Comparison of ENCODE assay signal across 25 cellular contexts in genomic region chr18:35680139-35680551, GRCh38.
DNase-seq lines count a peak whose midpoint lies in the region; ATAC-seq, FAIRE-seq and TF ChIP-seq lines count a peak whose summit lies in the region.
"Had no signal": no experiment of that assay in that cellular context is flagged by ENCODE, and none has a peak within 500 bp of the region (broad histone marks: within the 10 kb centered on the region; RNA-seq: fewer than 3 reads in every experiment).

No MANE protein-coding gene starts in this region.

- no peaks in the 10 kb centered on the region for H3K9me3 ChIP-seq in endothelial cell of umbilical vein (replicated peaks; ENCODE audit: control insufficient read depth, insufficient read depth, low read length)
- H3K9me3 ChIP-seq: gastrocnemius medialis, left lung, thyroid gland had no signal

- intact Hi-C loops in endothelial cell of umbilical vein (cut with micrococcal nuclease) = no loop called here

- no peak overlapping the region for H3K27ac ChIP-seq in endothelial cell of umbilical vein (ENCODE audit: insufficient read depth, low read depth, low read length)
- no peak overlapping the region for H3K27ac ChIP-seq in foreskin keratinocyte
- H3K27ac ChIP-seq: gastrocnemius medialis, left lung, thyroid gland had no signal

- FAIRE-seq in endothelial cell of umbilical vein (lab: Jason Lieb, UNC) = no peak
- FAIRE-seq: H54, K562 had no signal

- H2AFZ ChIP-seq in endothelial cell of umbilical vein (ENCODE audit: low read depth, low read length) = no peak overlapping the region

- no peak for ATAC-seq in HG03354 (IDR thresholded peaks at IDR 0.05; ENCODE audit: poor library complexity, severe bottlenecking, unreplicated experiment)
- no peak for ATAC-seq in HG03108 (IDR thresholded peaks at IDR 0.05; ENCODE audit: unreplicated experiment)
- ATAC-seq in foreskin keratinocyte = no peak
- ATAC-seq: activated CD8-positive, alpha-beta T cell treated with anti-CD3 and anti-CD28 coated beads, Interleukin-2, amount 10 ng/mL, durations not matched to agents 7 days and 5 days; gastrocnemius medialis; left lung; PC-3; SK-N-SH treated with all-trans-retinoic acid at 6 μM for 48 hours had no signal

- dilution Hi-C loops in endothelial cell of umbilical vein (cut with MboI; ENCODE audit: extremely low pct_ligation_motif_present, low sequenced_read_pairs) = no loop called here

- H3K27me3 ChIP-seq in endothelial cell of umbilical vein (ENCODE audit: control insufficient read depth in 2 of 2, insufficient read depth in 2 of 2, low read length in 2 of 2) = no peaks in the 10 kb centered on the region
- H3K27me3 ChIP-seq in foreskin keratinocyte = no peaks in the 10 kb centered on the region
- H3K27me3 ChIP-seq: gastrocnemius medialis, left lung, thyroid gland had no signal

- H3K9ac ChIP-seq in endothelial cell of umbilical vein (replicated peaks; ENCODE audit: extremely low read depth, insufficient read depth, low read length) = no peak overlapping the region

- no peak for TF ChIP-seq POLR2A in endothelial cell of umbilical vein (IDR thresholded peaks at IDR 0.05; ENCODE audit: low read depth, low read length)

- no TSS peak for BruUV-seq in endothelial cell of umbilical vein (replicated peaks; lab: Mats Ljungman, UMichigan)

- in situ Hi-C loops in ACHN (cut with HindIII; ENCODE audit: low pct_ligation_motif_present, low pct_unique_long_range_greater_than_20kb, low sequenced_read_pairs) = no loop called here

- peaks cover 7% of the 10 kb centered on the region for H3K79me2 ChIP-seq in endothelial cell of umbilical vein (ENCODE audit: control insufficient read depth, insufficient read depth, low read length)

- H3K9me1 ChIP-seq in endothelial cell of umbilical vein (replicated peaks; ENCODE audit: control insufficient read depth, extremely low read depth, insufficient read depth, low read length) = no peaks in the 10 kb centered on the region

- CTCF ChIA-PET in endothelial cell of umbilical vein (lab: Charles Lee) = interaction anchor here (0.8 kb wide), 1 partner anchor 22 kb away, joined by 3 read pairs; no protein-coding TSS in a partner anchor

- no peak overlapping the region for H3K4me2 ChIP-seq in endothelial cell of umbilical vein (ENCODE audit: insufficient read depth, low read length)

- no peak overlapping the region for H3K4me3 ChIP-seq in endothelial cell of umbilical vein (replicated peaks in 1 of 3; ENCODE audit: insufficient read depth in 1 of 3, low read depth in 1 of 3, low read length in 3 of 3)
- H3K4me3 ChIP-seq: gastrocnemius medialis, K562, left lung, thyroid gland had no signal

- H4K20me1 ChIP-seq in endothelial cell of umbilical vein (replicated peaks; ENCODE audit: control insufficient read depth, extremely low read depth, insufficient read depth, low read length) = no peaks in the 10 kb centered on the region

- peaks cover 7 to 10% of the 10 kb centered on the region in 2 experiments for H3K36me3 ChIP-seq in endothelial cell of umbilical vein (ENCODE audit: control insufficient read depth in 2 of 2, extremely low read depth in 1 of 2, insufficient read depth in 2 of 2, low read length in 2 of 2)
- H3K36me3 ChIP-seq: thyroid gland had no signal

- no peak for TF ChIP-seq CTCF in endothelial cell of umbilical vein (IDR thresholded peaks at IDR 0.05; ENCODE audit: extremely low read depth in 1 of 2, insufficient read depth in 1 of 2, low read depth in 1 of 2, low read length in 2 of 2)
- no peak for TF ChIP-seq CTCF in foreskin keratinocyte (conservative IDR thresholded peaks at IDR 0.05)

- POLR2A ChIA-PET in endothelial cell of umbilical vein (lab: Charles Lee) = no interaction called here

- H3K4me1 ChIP-seq in endothelial cell of umbilical vein (ENCODE audit: control insufficient read depth, extremely low read depth, insufficient read depth, low read length) (peaks cover 10% of the 10 kb centered on the region), foreskin keratinocyte (no peaks in the 10 kb centered on the region)
- H3K4me1 ChIP-seq: gastrocnemius medialis, left lung had no signal

- DNase-seq in DMS153 (lab: John Stamatoyannopoulos, UW) (peak; percentile 54), NCI-H1417 (lab: John Stamatoyannopoulos, UW) (peak in 2 of 3 experiments; percentile 47 to 90), NCI-H748 (lab: John Stamatoyannopoulos, UW; ENCODE audit: unreplicated experiment) (peak; percentile 87), endothelial cell of umbilical vein (ENCODE audit: low read depth, low spot score) (peak; percentile 58), ACHN (no peak), foreskin keratinocyte (no peak)
- DNase-seq: activated CD8-positive, alpha-beta T cell treated with anti-CD3 and anti-CD28 coated beads, Interleukin-2, amount 10 ng/mL, durations not matched to agents 7 days and 5 days; activated effector memory CD4-positive, alpha-beta T cell treated with Interleukin-2 at 50 U/mL for 16 hours; aorta; central memory CD4-positive, alpha-beta T cell; gastrocnemius medialis; GF-D8; left lung; naive B cell; NCI-H187 treated with DMSO at 0.1 percent for 48 hours; NK-92 treated with Interleukin-12 subunit alpha and Interleukin-12 subunit beta, amount 100 ng/mL, for 24 hours; nucleus accumbens; PC-3; T-helper 2 cell; thyroid gland had no signal

TF ChIP-seq in endothelial cell of umbilical vein, 7 proteins besides CTCF, POLR2A, EP300 and RAD21:
- TF ChIP-seq GATA2 (IDR thresholded peaks at IDR 0.05; ENCODE audit: insufficient read depth, insufficient read length, low read depth, low read length) (peak; percentile 92), FOS (IDR thresholded peaks at IDR 0.05; ENCODE audit: borderline replicate concordance, insufficient read depth, low read length) (no peak)
TF ChIP-seq in endothelial cell of umbilical vein: peak in this region for 1.

Comparison
In these comparisons a context has a peak if more than half of its experiments do, and no peak if none do; other contexts are left out.
1. DNase-seq: peak in DMS153 (single experiment), NCI-H1417 (2 of 3), NCI-H748 (single experiment) and endothelial cell of umbilical vein (single experiment); none in ACHN (single experiment) and foreskin keratinocyte (0 of 2).